ENCODE assay signal across 1 cellular context in genomic region chr16:27859020-27859419, GRCh38.
TF ChIP-seq lines count a peak whose summit lies in the region.

No MANE protein-coding gene starts in this region.

TF ChIP-seq in K562, 482 proteins besides CTCF, POLR2A, EP300 and RAD21 (continued from another document):
- TF ChIP-seq, protein P1, sequence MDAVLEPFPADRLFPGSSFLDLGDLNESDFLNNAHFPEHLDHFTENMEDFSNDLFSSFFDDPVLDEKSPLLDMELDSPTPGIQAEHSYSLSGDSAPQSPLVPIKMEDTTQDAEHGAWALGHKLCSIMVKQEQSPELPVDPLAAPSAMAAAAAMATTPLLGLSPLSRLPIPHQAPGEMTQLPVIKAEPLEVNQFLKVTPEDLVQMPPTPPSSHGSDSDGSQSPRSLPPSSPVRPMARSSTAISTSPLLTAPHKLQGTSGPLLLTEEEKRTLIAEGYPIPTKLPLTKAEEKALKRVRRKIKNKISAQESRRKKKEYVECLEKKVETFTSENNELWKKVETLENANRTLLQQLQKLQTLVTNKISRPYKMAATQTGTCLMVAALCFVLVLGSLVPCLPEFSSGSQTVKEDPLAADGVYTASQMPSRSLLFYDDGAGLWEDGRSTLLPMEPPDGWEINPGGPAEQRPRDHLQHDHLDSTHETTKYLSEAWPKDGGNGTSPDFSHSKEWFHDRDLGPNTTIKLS (IDR thresholded peaks at IDR 0.05; ENCODE audit: borderline replicate concordance, low read depth) = no peak
- no peak for TF ChIP-seq HOXB6 (CRISPR knock-in tag; IDR thresholded peaks at IDR 0.05; ENCODE audit: borderline replicate concordance)
- no peak for TF ChIP-seq FOS (IDR thresholded peaks at IDR 0.05; ENCODE audit: extremely low read depth, insufficient read length)
- no peak for TF ChIP-seq MIER1 (IDR thresholded peaks at IDR 0.05; ENCODE audit: low read depth)
- no peak for TF ChIP-seq ZNF318 (IDR thresholded peaks at IDR 0.05; ENCODE audit: borderline replicate concordance in 1 of 2, low read depth in 1 of 2)
- TF ChIP-seq ZBTB2 (IDR thresholded peaks at IDR 0.05) = no peak
- TF ChIP-seq ZNF311 (CRISPR knock-in tag; IDR thresholded peaks at IDR 0.05) = no peak
- TF ChIP-seq JUN (IDR thresholded peaks at IDR 0.05; ENCODE audit: borderline replicate concordance, low read depth, low read length) = no peak
- no peak for TF ChIP-seq JUN (CRISPR knock-in tag; IDR thresholded peaks at IDR 0.05; ENCODE audit: borderline replicate concordance)
- TF ChIP-seq ASH1L (IDR thresholded peaks at IDR 0.05; ENCODE audit: borderline replicate concordance, low read depth, partially characterized antibody) = no peak
TF ChIP-seq in K562: peak in this region for 0.
